In genomic region chr5:148720257-148720656, GRCh38 we compare ENCODE assay signal across 25 cellular contexts.
"Had no signal": no experiment of that assay in that cellular context is flagged by ENCODE, and none has a peak within 500 bp of the region (broad histone marks: within the 10 kb centered on the region; RNA-seq: fewer than 3 reads in every experiment).

No MANE protein-coding gene starts in this region.

- H3K9me3 ChIP-seq: heart right ventricle, left ventricle myocardium inferior, mucosa of descending colon, prostate gland, right atrium auricular region, right lobe of liver, stomach, testis, tibial artery, upper lobe of right lung had no signal

- DNase-seq: heart right ventricle; islet precursor cell; left ventricle myocardium inferior; midbrain; mucosa of descending colon; naive thymus-derived CD4-positive, alpha-beta T cell; ovary; posterior cingulate gyrus; right lobe of liver; stimulated activated CD4-positive, alpha-beta T cell treated with anti-CD3 and anti-CD28 coated beads, Interleukin-12 subunit alpha, Interleukin-12 subunit beta, amount 100 ng/mL, for 4 hours; stimulated activated CD4-positive, alpha-beta T cell treated with anti-CD3 and anti-CD28 coated beads, Interleukin-15, amount 100 ng/mL, for 24 hours; stimulated activated CD4-positive, alpha-beta T cell treated with anti-CD3 and anti-CD28 coated beads, Interleukin-2, amount 100 ng/mL, for 24 hours; stimulated activated CD4-positive, alpha-beta T cell treated with anti-CD3 and anti-CD28 coated beads, Interleukin-4, amount 100 ng/mL, for 1 hour; stimulated activated naive B cell treated with anti-CD40 and anti-IgM and Interleukin-4, amounts not matched to agents 10 μg/mL and 1 μg/mL and 100 μg/mL, for 72 hours; stimulated activated naive CD8-positive, alpha-beta T cell treated with anti-CD3 and anti-CD28 coated beads, Interleukin-15, Interleukin-2, amounts not matched to agents 100 U/mL and 50 U/mL, for 24 hours; stomach; testis; tibial artery; trophoblast cell; upper lobe of right lung had no signal

- H3K79me2 ChIP-seq: hepatocyte had no signal

- H3K4me3 ChIP-seq: heart right ventricle, hepatocyte, left ventricle myocardium inferior, lung, mucosa of descending colon, ovary, prostate gland, right atrium auricular region, right lobe of liver, stomach, testis, tibial artery, upper lobe of right lung had no signal

- H3K36me3 ChIP-seq: heart right ventricle, left ventricle myocardium inferior, ovary, prostate gland, right atrium auricular region, right lobe of liver, stomach, tibial artery, upper lobe of right lung had no signal

- ATAC-seq: heart right ventricle; mucosa of descending colon; naive thymus-derived CD4-positive, alpha-beta T cell; natural killer cell treated with Interleukin-12 subunit alpha and Interleukin-12 subunit beta and Interleukin-15 and Interleukin-18, amount 100 ng/mL, for 72 hours; right lobe of liver; stimulated activated naive B cell treated with anti-CD40 and anti-IgM and Interleukin-4, amounts not matched to agents 10 μg/mL and 1 μg/mL and 100 μg/mL, for 72 hours; stimulated activated naive CD8-positive, alpha-beta T cell treated with anti-CD3 and anti-CD28 coated beads, Interleukin-15, Interleukin-2, amounts not matched to agents 100 U/mL and 50 U/mL, for 24 hours; upper lobe of right lung had no signal

- H3K27ac ChIP-seq: heart right ventricle, hepatocyte, left ventricle myocardium inferior, ovary, prostate gland, right lobe of liver, stomach, testis, tibial artery, upper lobe of right lung had no signal

- H2AFZ ChIP-seq: hepatocyte had no signal

- H3K4me1 ChIP-seq: left ventricle myocardium inferior, prostate gland, right lobe of liver, stomach, testis, tibial artery, upper lobe of right lung had no signal

- H3K4me2 ChIP-seq: hepatocyte had no signal

- H3K27me3 ChIP-seq: hepatocyte, ovary, right atrium auricular region, right lobe of liver, testis, tibial artery had no signal
